ENCODE assay signal across 1 cellular context in the genomic region with DNA sequence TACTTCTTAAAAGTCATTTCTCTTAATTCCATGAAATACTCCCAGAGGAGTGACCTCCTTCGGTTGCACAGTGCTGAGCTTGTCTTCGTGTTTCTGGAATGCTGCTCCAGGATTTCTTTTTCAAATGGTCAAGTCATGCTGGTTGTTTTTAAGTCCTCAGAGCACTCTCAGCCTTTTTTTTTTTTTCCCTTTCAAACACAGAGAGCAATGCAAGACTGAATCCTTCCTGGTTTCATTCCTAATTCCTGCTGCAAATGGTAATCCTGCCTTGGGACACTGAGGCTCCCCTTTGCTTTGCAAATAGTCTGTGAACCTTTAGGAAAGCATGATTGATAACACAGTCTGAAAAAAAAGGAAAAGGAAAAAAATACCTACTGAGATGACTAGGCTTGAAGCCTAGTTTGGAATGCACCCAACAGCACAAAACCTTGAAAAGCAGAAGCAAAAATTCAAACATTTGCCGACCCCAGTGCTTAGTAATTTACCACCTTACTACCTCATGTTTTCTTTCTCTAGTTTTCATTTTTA.
TF ChIP-seq lines count a peak whose summit lies in the region.

No MANE protein-coding gene starts in this region.

TF ChIP-seq in IMR-90, 13 proteins besides CTCF, POLR2A, EP300 and RAD21 (continued from another document):
- TF ChIP-seq, protein P1, sequence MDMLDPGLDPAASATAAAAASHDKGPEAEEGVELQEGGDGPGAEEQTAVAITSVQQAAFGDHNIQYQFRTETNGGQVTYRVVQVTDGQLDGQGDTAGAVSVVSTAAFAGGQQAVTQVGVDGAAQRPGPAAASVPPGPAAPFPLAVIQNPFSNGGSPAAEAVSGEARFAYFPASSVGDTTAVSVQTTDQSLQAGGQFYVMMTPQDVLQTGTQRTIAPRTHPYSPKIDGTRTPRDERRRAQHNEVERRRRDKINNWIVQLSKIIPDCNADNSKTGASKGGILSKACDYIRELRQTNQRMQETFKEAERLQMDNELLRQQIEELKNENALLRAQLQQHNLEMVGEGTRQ (IDR thresholded peaks at IDR 0.05; ENCODE audit: low read depth, low read length), result no peak
- no peak for TF ChIP-seq MXI1 (IDR thresholded peaks at IDR 0.05; ENCODE audit: borderline replicate concordance, low read depth, low read length)
